In the genomic region with DNA sequence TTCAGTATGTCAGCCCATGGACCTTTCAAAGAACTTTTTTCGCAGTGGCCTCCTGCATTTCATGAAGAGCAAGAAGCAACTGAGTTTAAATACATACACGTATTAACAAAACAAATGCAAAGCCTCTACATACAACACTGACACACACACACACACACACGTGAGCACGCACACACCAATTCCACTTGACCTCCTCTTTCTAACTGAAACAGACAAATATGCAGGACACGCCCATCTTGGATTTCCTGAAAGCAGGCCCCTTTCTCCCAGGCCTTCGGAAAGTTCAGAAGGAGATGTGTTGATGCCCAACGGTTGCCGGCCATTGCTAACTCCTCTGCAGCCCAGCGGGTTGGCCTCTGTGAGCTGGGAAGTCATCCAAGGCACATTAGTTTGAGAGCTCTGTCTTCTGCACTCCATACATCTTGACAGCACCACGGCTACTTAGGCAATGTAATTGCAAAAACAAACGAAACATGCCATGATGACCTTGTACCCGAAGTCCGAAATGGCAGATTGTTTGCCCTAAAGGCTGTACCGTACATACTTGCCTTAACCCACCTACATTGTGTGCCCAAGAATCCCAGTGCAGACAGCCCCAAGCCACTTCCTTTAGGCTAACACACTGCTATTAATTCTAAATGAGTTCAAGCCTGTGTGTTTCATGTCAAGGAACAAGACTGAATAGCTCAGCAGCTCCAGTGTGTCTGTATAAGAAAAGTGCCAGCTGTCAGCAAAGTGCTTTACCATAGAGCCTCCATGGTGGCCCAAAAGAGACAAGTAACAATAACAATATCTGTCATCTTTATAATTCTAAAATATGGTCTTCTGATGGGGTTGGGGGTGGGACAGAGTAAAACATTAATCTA, we compare ENCODE assay signal across 17 cellular contexts.
DNase-seq lines count a peak whose midpoint lies in the region; ATAC-seq and TF ChIP-seq lines count a peak whose summit lies in the region.
"Had no signal": no experiment of that assay in that cellular context is flagged by ENCODE, and none has a peak within 500 bp of the region (broad histone marks: within the 10 kb centered on the region; RNA-seq: fewer than 3 reads in every experiment).

No MANE protein-coding gene starts in this region.

- CTCF ChIA-PET in HEK293T (lab: Yijun Ruan, JAX), result interaction anchor here (0.6 to 0.7 kb wide), 3 partner anchors 141 to 1171 kb away, joined by 3 to 5 read pairs (median 3); no protein-coding TSS in a partner anchor

- POLR2A ChIA-PET in HEK293T (lab: Yijun Ruan, JAX), result interaction anchor here (0.8 to 1.5 kb wide), 2 partner anchors 139 to 227 kb away, joined by 3 read pairs; partner anchors contain the start of gene RNF217

- H3K4me3 ChIP-seq in fibroblast of lung (replicated peaks in 1 of 4; ENCODE audit: control extremely low read depth in 1 of 4, insufficient read depth in 1 of 4, low read depth in 3 of 4, low read length in 4 of 4), result no peak overlapping the region
- no peak overlapping the region for H3K4me3 ChIP-seq in osteoblast (ENCODE audit: insufficient read depth, low read length)
- H3K4me3 ChIP-seq in Peyer's patch, result no peak overlapping the region
- H3K4me3 ChIP-seq: SJCRH30 had no signal

- H3K9me3 ChIP-seq in fibroblast of lung (ENCODE audit: control insufficient read depth, insufficient read depth, low read depth, low read length), result no peaks in the 10 kb centered on the region
- no peaks in the 10 kb centered on the region for H3K9me3 ChIP-seq in osteoblast (ENCODE audit: low read depth, low read length)
- no peaks in the 10 kb centered on the region for H3K9me3 ChIP-seq in Peyer's patch
- H3K9me3 ChIP-seq: SJCRH30 had no signal

- H3K4me1 ChIP-seq in fibroblast of lung (ENCODE audit: control insufficient read depth, extremely low read depth, insufficient read depth, low read length), result no peaks in the 10 kb centered on the region
- H3K4me1 ChIP-seq in osteoblast (ENCODE audit: insufficient read depth, low read length), result no peaks in the 10 kb centered on the region
- no peaks in the 10 kb centered on the region for H3K4me1 ChIP-seq in Peyer's patch
- H3K4me1 ChIP-seq: SJCRH30 had no signal

- H3K27me3 ChIP-seq in fibroblast of lung (ENCODE audit: control insufficient read depth, insufficient read depth, low read length), result no peaks in the 10 kb centered on the region
- no peaks in the 10 kb centered on the region for H3K27me3 ChIP-seq in osteoblast (ENCODE audit: insufficient read depth, low read length)
- no peaks in the 10 kb centered on the region for H3K27me3 ChIP-seq in Peyer's patch

- DNase-seq in HEK293T (ENCODE audit: extremely low spot score), result peak; percentile 56
- peak; percentile 16 for DNase-seq in NCI-H1105 (lab: John Stamatoyannopoulos, UW)
- DNase-seq in fibroblast of lung (ENCODE audit: low read depth in 2 of 2), result peak in 1 of 2 donors; percentile 91
- DNase-seq in osteoblast (ENCODE audit: insufficient read length, low spot score, missing footprints), result peak; percentile 4
- no peak for DNase-seq in Peyer's patch
- no peak for DNase-seq in GM10266 (ENCODE audit: extremely low spot score)
- DNase-seq: ACHN; CD4-positive, alpha-beta T cell; GF-D8; Karpas-422; MM.1S; NCI-H1436; NCI-H446 treated with DMSO at 0.1 percent for 48 hours; NCI-H82; SW 1271 had no signal

- no peaks in the 10 kb centered on the region for H4K20me1 ChIP-seq in fibroblast of lung (ENCODE audit: control insufficient read depth, extremely low read depth, insufficient read depth, low read length)
- no peaks in the 10 kb centered on the region for H4K20me1 ChIP-seq in osteoblast (ENCODE audit: insufficient read depth, low read length)

- H3K4me2 ChIP-seq in fibroblast of lung (ENCODE audit: extremely low read depth, insufficient read depth, low read length), result peak overlapping the region; percentile 8
- H3K4me2 ChIP-seq in osteoblast (ENCODE audit: insufficient read depth, low read length), result no peak overlapping the region

- H3K27ac ChIP-seq in fibroblast of lung (ENCODE audit: insufficient read depth, low read length) (no peak overlapping the region), osteoblast (ENCODE audit: low read depth, low read length) (no peak overlapping the region), Peyer's patch (no peak overlapping the region)
- H3K27ac ChIP-seq: SJCRH30 had no signal

- H3K36me3 ChIP-seq in fibroblast of lung (ENCODE audit: control insufficient read depth, insufficient read depth, low read length), result no peaks in the 10 kb centered on the region
- no peaks in the 10 kb centered on the region for H3K36me3 ChIP-seq in osteoblast (ENCODE audit: insufficient read depth, low read length)
- H3K36me3 ChIP-seq in Peyer's patch, result no peaks in the 10 kb centered on the region
- H3K36me3 ChIP-seq: SJCRH30 had no signal

- TF ChIP-seq POLR2A in Peyer's patch (IDR thresholded peaks at IDR 0.05), result no peak

- no peak overlapping the region for H3K9ac ChIP-seq in fibroblast of lung (ENCODE audit: insufficient read depth, low read length)

- ATAC-seq in HG02763 (IDR thresholded peaks at IDR 0.05; ENCODE audit: unreplicated experiment), result no peak

- H2AFZ ChIP-seq in fibroblast of lung (ENCODE audit: low read length) (peak overlapping the region; percentile 4), osteoblast (ENCODE audit: low read length) (no peak overlapping the region)

- H3K79me2 ChIP-seq in fibroblast of lung (ENCODE audit: control insufficient read depth, insufficient read depth, low read length) (no peaks in the 10 kb centered on the region), osteoblast (ENCODE audit: insufficient read depth, low read length) (no peaks in the 10 kb centered on the region)

- TF ChIP-seq CTCF in fibroblast of lung (conservative IDR thresholded peaks at IDR 0.05 in 1 of 2, IDR thresholded peaks at IDR 0.05 in 1 of 2; ENCODE audit: low read depth in 1 of 2, low read length in 2 of 2) (no peak), osteoblast (IDR thresholded peaks at IDR 0.05; ENCODE audit: extremely low read depth, low read depth, low read length) (no peak), Peyer's patch (IDR thresholded peaks at IDR 0.05) (no peak), GM10266 (IDR thresholded peaks at IDR 0.05; ENCODE audit: control insufficient read depth, insufficient read depth, low read depth, missing control alignments) (no peak)

TF ChIP-seq in HEK293T, 16 proteins besides CTCF, POLR2A, EP300 and RAD21:
- TF ChIP-seq FOXM1 (IDR thresholded peaks at IDR 0.05; ENCODE audit: borderline replicate concordance), result no peak
- TF ChIP-seq PKNOX1 (IDR thresholded peaks at IDR 0.05), result peak; percentile 88
- no peak for TF ChIP-seq HDGF (IDR thresholded peaks at IDR 0.05; ENCODE audit: borderline replicate concordance)
- TF ChIP-seq CTBP1 (IDR thresholded peaks at IDR 0.05; ENCODE audit: borderline replicate concordance), result peak; percentile 96
- peak; percentile 67; the same call in 1 of the 2 replicates for TF ChIP-seq ARNT (IDR thresholded peaks at IDR 0.05)
- no peak for TF ChIP-seq BHLHE40 (IDR thresholded peaks at IDR 0.05; ENCODE audit: borderline replicate concordance)
- TF ChIP-seq FOXK2 (IDR thresholded peaks at IDR 0.05), result no peak
- TF ChIP-seq FOXA1 (IDR thresholded peaks at IDR 0.05), result no peak
- no peak for TF ChIP-seq SUZ12 (IDR thresholded peaks at IDR 0.05)
- no peak for TF ChIP-seq ZNF384 (IDR thresholded peaks at IDR 0.05)
- no peak for TF ChIP-seq NFRKB (IDR thresholded peaks at IDR 0.05)
- no peak for TF ChIP-seq ELF4 (IDR thresholded peaks at IDR 0.05)
- no peak for TF ChIP-seq L3MBTL2 (conservative IDR thresholded peaks at IDR 0.05)
- TF ChIP-seq SP1 (IDR thresholded peaks at IDR 0.05), result no peak
- no peak for TF ChIP-seq LEF1 (IDR thresholded peaks at IDR 0.05; ENCODE audit: borderline replicate concordance)
- no peak for TF ChIP-seq TARDBP (IDR thresholded peaks at IDR 0.05)
TF ChIP-seq in HEK293T: peak in this region for 3.

Comparison
In these comparisons a context has a peak if more than half of its experiments do, and no peak if none do; other contexts are left out.
1. DNase-seq: peak in HEK293T (single experiment), NCI-H1105 (single experiment) and osteoblast (single experiment); none in Peyer's patch (0 of 3) and GM10266 (single experiment).